In genomic region chr17:5281814-5282638, GRCh38 we compare ENCODE assay signal across 8 cellular contexts. TPM values are rescaled to one million over a fixed set of nuclear protein-coding genes. Genes with fewer than 3 reads are reported as not detected.
DNase-seq lines count a peak whose midpoint lies in the region; ATAC-seq and TF ChIP-seq lines count a peak whose summit lies in the region.

Gene RABEP1 (plus strand): TSS chr17:5282284. CDS start chr17:5282487, 203 bp downstream.

- no peak for DNase-seq in BJ (ENCODE audit: low read depth)
- peak; percentile 54 for DNase-seq in HT1080 (ENCODE audit: low read depth)
- peak; percentile 70 for DNase-seq in NOMO-1 treated with DMSO at 0.1 percent for 48 hours (lab: John Stamatoyannopoulos, UW; ENCODE audit: unreplicated experiment)
- peak; percentile 94 for DNase-seq in activated CD8-positive, alpha-beta memory T cell treated with anti-CD3 and anti-CD28 coated beads, Interleukin-2, amount 10 ng/mL, durations not matched to agents 7 days and 5 days
- DNase-seq in mesendoderm = peak; percentile 94
- peak; percentile 91 for DNase-seq in stimulated activated CD8-positive, alpha-beta memory T cell treated with anti-CD3 and anti-CD28 coated beads, Interleukin-12 subunit alpha, Interleukin-12 subunit beta, amount 100 ng/mL, for 4 hours (ENCODE audit: low read depth)

- POLR2A ChIA-PET in BJ (lab: Charles Lee) = interaction anchor here (0.6 kb wide), 1 partner anchor 125 kb away, joined by 3 read pairs; no protein-coding TSS in a partner anchor

- H3K27ac Mint-ChIP-seq in activated CD8-positive, alpha-beta memory T cell treated with anti-CD3 and anti-CD28 coated beads, Interleukin-2, amount 10 ng/mL, durations not matched to agents 7 days and 5 days = peak within 1 kb of the TSS; percentile 85

- H3K4me1 ChIP-seq in endocrine pancreas (ENCODE audit: control insufficient read depth, insufficient read depth, low read length) (peaks cover 11% of the 10 kb centered on the region), mesendoderm (ENCODE audit: control insufficient read depth, low read depth, low read length) (peaks cover 4% of the 10 kb centered on the region)

- H3K27me3 ChIP-seq in BJ (ENCODE audit: control insufficient read depth, insufficient read depth, low read length) (no peaks in the 10 kb centered on the region; the same call in 1 of the 2 replicates), endocrine pancreas (ENCODE audit: control insufficient read depth, insufficient read depth, low read length) (no peaks in the 10 kb centered on the region), mesendoderm (ENCODE audit: insufficient read depth, low read length, poor library complexity) (no peaks in the 10 kb centered on the region)

- no peak within 1 kb of the TSS for H2AK5ac ChIP-seq in mesendoderm (ENCODE audit: low read length)

- H3K9ac ChIP-seq in endocrine pancreas (ENCODE audit: control insufficient read depth, insufficient read depth, low read length) (peak within 1 kb of the TSS; percentile 27), mesendoderm (ENCODE audit: low read length) (peak within 1 kb of the TSS; percentile 88)

- peak within 1 kb of the TSS; percentile 93 for H3K56ac ChIP-seq in mesendoderm (ENCODE audit: low read length)

- no peak within 1 kb of the TSS for H2BK15ac ChIP-seq in mesendoderm (replicated peaks; ENCODE audit: low read depth)

- H3K9me3 ChIP-seq in endocrine pancreas (ENCODE audit: control insufficient read depth, low read length) = no peaks in the 10 kb centered on the region

- no CpG with 5 or more reads among the region's 97 CpGs for WGBS in mesendoderm (ENCODE audit: extremely low coverage, insufficient coverage, low lambda C conversion rate)

- peaks cover 8% of the 10 kb centered on the region for H3K36me3 Mint-ChIP-seq in activated CD8-positive, alpha-beta memory T cell treated with anti-CD3 and anti-CD28 coated beads, Interleukin-2, amount 10 ng/mL, durations not matched to agents 7 days and 5 days

- no peak within 1 kb of the TSS for H4K8ac ChIP-seq in mesendoderm (ENCODE audit: low read depth, low read length)

- peaks cover 30% of the 10 kb centered on the region for H3K4me1 Mint-ChIP-seq in activated CD8-positive, alpha-beta memory T cell treated with anti-CD3 and anti-CD28 coated beads, Interleukin-2, amount 10 ng/mL, durations not matched to agents 7 days and 5 days

- H3K23ac ChIP-seq in mesendoderm (ENCODE audit: low read length) = peak within 1 kb of the TSS; percentile 74

- no peak within 1 kb of the TSS for H3K4ac ChIP-seq in mesendoderm (ENCODE audit: low read depth, low read length)

- H3K9me3 Mint-ChIP-seq in activated CD8-positive, alpha-beta memory T cell treated with anti-CD3 and anti-CD28 coated beads, Interleukin-2, amount 10 ng/mL, durations not matched to agents 7 days and 5 days (ENCODE audit: low read depth) = no peaks in the 10 kb centered on the region

- no peaks in the 10 kb centered on the region for H3K27me3 Mint-ChIP-seq in activated CD8-positive, alpha-beta memory T cell treated with anti-CD3 and anti-CD28 coated beads, Interleukin-2, amount 10 ng/mL, durations not matched to agents 7 days and 5 days

- CTCF ChIA-PET in BJ (lab: Yijun Ruan, JAX) = interaction anchor here (0.7 to 1.4 kb wide), 4 partner anchors 10 to 157 kb away, joined by 3 to 4 read pairs (median 4); partner anchors contain the start of gene C1QBP
- CTCF ChIA-PET in activated CD8-positive, alpha-beta memory T cell treated with anti-CD3 and anti-CD28 coated beads, Interleukin-2, amount 10 ng/mL, durations not matched to agents 7 days and 5 days (lab: Charles Lee) = interaction anchor here (1.0 to 3.1 kb wide), 4 partner anchors 34 to 157 kb away, joined by 3 to 13 read pairs (median 3); partner anchors contain the start of gene C1QBP

- H4K5ac ChIP-seq in mesendoderm (ENCODE audit: low read length) = no peak within 1 kb of the TSS

- no peak within 1 kb of the TSS for H2BK5ac ChIP-seq in mesendoderm (ENCODE audit: low read length)

- peak within 1 kb of the TSS; percentile 11 for H3K18ac ChIP-seq in mesendoderm (ENCODE audit: low read length)

- peak within 1 kb of the TSS; percentile 52 for H3K4me3 ChIP-seq in BJ (ENCODE audit: low read depth, low read length)
- H3K4me3 ChIP-seq in endocrine pancreas (ENCODE audit: control insufficient read depth, insufficient read depth, low read length) = peak within 1 kb of the TSS; percentile 88
- peak within 1 kb of the TSS; percentile 77 for H3K4me3 ChIP-seq in mesendoderm (ENCODE audit: low read length)

- TF ChIP-seq CTCF in BJ (IDR thresholded peaks at IDR 0.05; ENCODE audit: insufficient read depth, low read depth, low read length) = 0 out of 2 replicates have a peak, but pooled peaks have one; percentile 18

- peaks cover 28% of the 10 kb centered on the region for H3K79me2 ChIP-seq in mesendoderm (ENCODE audit: control insufficient read depth, insufficient read depth, low read length)

- ATAC-seq in GM19328 (IDR thresholded peaks at IDR 0.05; ENCODE audit: unreplicated experiment) = peak; percentile 83
- peak; percentile 87 for ATAC-seq in activated CD8-positive, alpha-beta memory T cell treated with anti-CD3 and anti-CD28 coated beads, Interleukin-2, amount 10 ng/mL, durations not matched to agents 7 days and 5 days

- H3K79me1 ChIP-seq in mesendoderm (ENCODE audit: low read length) = peaks cover 8% of the 10 kb centered on the region

- H3K4me2 ChIP-seq in mesendoderm (ENCODE audit: low read length) = peak within 1 kb of the TSS; percentile 96

- H2BK120ac ChIP-seq in mesendoderm (ENCODE audit: low read depth, low read length) = no peak within 1 kb of the TSS

- H3K4me3 Mint-ChIP-seq in activated CD8-positive, alpha-beta memory T cell treated with anti-CD3 and anti-CD28 coated beads, Interleukin-2, amount 10 ng/mL, durations not matched to agents 7 days and 5 days = peak within 1 kb of the TSS; percentile 83

- H3K27ac ChIP-seq in mesendoderm (ENCODE audit: low read depth, low read length) = peak within 1 kb of the TSS; percentile 16

- H3K36me3 ChIP-seq in BJ (ENCODE audit: control insufficient read depth, insufficient read depth, low read length) = no peaks in the 10 kb centered on the region
- no peaks in the 10 kb centered on the region for H3K36me3 ChIP-seq in endocrine pancreas (ENCODE audit: control insufficient read depth, insufficient read depth, low read length)
- no peaks in the 10 kb centered on the region for H3K36me3 ChIP-seq in mesendoderm (ENCODE audit: control insufficient read depth, insufficient read depth, low read length)

RNA-seq across cellular contexts. Expression of gene RABEP1, which starts in this region (rescaled TPM):
- polyA plus RNA-seq in BJ (2011; rRNA removed) = 14.9 and 29.1 TPM in 2 replicates
- polyA minus RNA-seq in BJ (2011; rRNA and poly(A)+ RNA removed) = 29.8 and 30.6 TPM in 2 replicates
- total RNA-seq in HT1080 (2014; rRNA removed; shearing (Covaris generic)) = 35.4 and 36.7 TPM in 2 replicates
- polyA plus RNA-seq in HT1080 (2015; cell fraction: cytosol; rRNA removed) = 26.2 and 27.9 TPM in 2 replicates
- 14.4 and 14.6 TPM in 2 replicates for polyA plus RNA-seq in HT1080 (2015; cell fraction: nucleus; rRNA removed)
- 10 to 100 TPM; 35.1 to 38.0 TPM for total RNA-seq in activated CD8-positive, alpha-beta memory T cell treated with anti-CD3 and anti-CD28 coated beads, Interleukin-2, amount 10 ng/mL, durations not matched to agents 7 days and 5 days
- 29.4 TPM for polyA plus RNA-seq in mesendoderm (2013, experiment 1 of 2)
- 29.3 TPM for polyA plus RNA-seq in mesendoderm (2013, experiment 2 of 2)
